16 cellular contexts compared by ENCODE assay signal in genomic region chr9:91720313-91720712, GRCh38.
DNase-seq lines count a peak whose midpoint lies in the region; ATAC-seq and TF ChIP-seq lines count a peak whose summit lies in the region.
"Had no signal": no experiment of that assay in that cellular context is flagged by ENCODE, and none has a peak within 500 bp of the region (broad histone marks: within the 10 kb centered on the region; RNA-seq: fewer than 3 reads in every experiment).

No MANE protein-coding gene starts in this region.

- H3K9me3 ChIP-seq in RWPE2 (ENCODE audit: severe bottlenecking): no peaks in the 10 kb centered on the region

- peaks cover 20% of the 10 kb centered on the region for H3K27me3 Mint-ChIP-seq in stimulated activated memory B cell treated with anti-CD40 and anti-IgM and Interleukin-4, amounts not matched to agents 10 μg/mL and 1 μg/mL and 100 μg/mL, for 72 hours
- peaks cover 45 to 47% of the 10 kb centered on the region in 2 donors for H3K27me3 Mint-ChIP-seq in T-cell

- no peak overlapping the region for H3K27ac ChIP-seq in RWPE2 (ENCODE audit: poor library complexity, severe bottlenecking)

- no peaks in the 10 kb centered on the region for H3K9me3 Mint-ChIP-seq in stimulated activated memory B cell treated with anti-CD40 and anti-IgM and Interleukin-4, amounts not matched to agents 10 μg/mL and 1 μg/mL and 100 μg/mL, for 72 hours
- H3K9me3 Mint-ChIP-seq in T-cell: peaks cover 6% of the 10 kb centered on the region in 3 donors

- no peaks in the 10 kb centered on the region for H3K36me3 Mint-ChIP-seq in stimulated activated memory B cell treated with anti-CD40 and anti-IgM and Interleukin-4, amounts not matched to agents 10 μg/mL and 1 μg/mL and 100 μg/mL, for 72 hours
- H3K36me3 Mint-ChIP-seq in T-cell: no peaks in the 10 kb centered on the region

- H3K4me3 Mint-ChIP-seq in stimulated activated memory B cell treated with anti-CD40 and anti-IgM and Interleukin-4, amounts not matched to agents 10 μg/mL and 1 μg/mL and 100 μg/mL, for 72 hours: no peak overlapping the region
- H3K4me3 Mint-ChIP-seq in T-cell: no peak overlapping the region
- H3K4me3 Mint-ChIP-seq: CD4-positive, alpha-beta T cell had no signal

- TF ChIP-seq CTCF in RWPE2 (IDR thresholded peaks at IDR 0.05; ENCODE audit: poor library complexity, severe bottlenecking): no peak

- ATAC-seq in RWPE2 (ENCODE audit: low read depth): peak; percentile 58; the same call in 2 of the 3 replicates
- ATAC-seq in esophagus mucosa: peak; percentile 92
- ATAC-seq in stimulated activated memory B cell treated with anti-CD40 and anti-IgM and Interleukin-4, amounts not matched to agents 10 μg/mL and 1 μg/mL and 100 μg/mL, for 72 hours: no peak
- no peak for ATAC-seq in T-cell (replicated peaks in 1 of 4)

- peak; percentile 58 for DNase-seq in HPDE6-E6E7 (ENCODE audit: extremely low spot score)
- DNase-seq in RWPE2 (ENCODE audit: low spot score): no peak
- no peak for DNase-seq in SIG-M5 treated with dmso at 0.1 percent for 504 hours (lab: John Stamatoyannopoulos, UW; ENCODE audit: unreplicated experiment)
- DNase-seq in T-cell: no peak
- DNase-seq in NCI-H2029 (lab: John Stamatoyannopoulos, UW): no peak
- DNase-seq: Calu3; CD4-positive, alpha-beta T cell; DMS79; HCEC 1CT; NCI-H1092; NCI-H345; NCI-H526 treated with DMSO at 0.1 percent for 48 hours; Right ventricle myocardium superior had no signal

- no peaks in the 10 kb centered on the region for H3K4me1 ChIP-seq in RWPE2 (ENCODE audit: insufficient read depth, poor library complexity, severe bottlenecking)

- POLR2A ChIA-PET in T-cell (lab: Charles Lee): interaction anchor here in 1 of 2 donors (0.6 kb wide), 1 partner anchor 189 kb away, joined by 7 read pairs; no protein-coding TSS in a partner anchor

- no peaks in the 10 kb centered on the region for H3K27me3 ChIP-seq in RWPE2 (ENCODE audit: insufficient read depth, poor library complexity, severe bottlenecking)

- no peak overlapping the region for H3K4me3 ChIP-seq in RWPE2 (ENCODE audit: severe bottlenecking)
- H3K4me3 ChIP-seq: K562 had no signal

- H3K36me3 ChIP-seq in RWPE2 (ENCODE audit: low read depth): no peaks in the 10 kb centered on the region

- peaks cover 36% of the 10 kb centered on the region for H3K4me1 Mint-ChIP-seq in stimulated activated memory B cell treated with anti-CD40 and anti-IgM and Interleukin-4, amounts not matched to agents 10 μg/mL and 1 μg/mL and 100 μg/mL, for 72 hours
- peaks cover 0 to 6% (median 0%) of the 10 kb centered on the region in 3 donors for H3K4me1 Mint-ChIP-seq in T-cell

- H3K27ac Mint-ChIP-seq in stimulated activated memory B cell treated with anti-CD40 and anti-IgM and Interleukin-4, amounts not matched to agents 10 μg/mL and 1 μg/mL and 100 μg/mL, for 72 hours: peak overlapping the region; percentile 60
- no peak overlapping the region for H3K27ac Mint-ChIP-seq in T-cell
- H3K27ac Mint-ChIP-seq: CD4-positive, alpha-beta T cell had no signal

- CTCF ChIA-PET in T-cell (lab: Charles Lee): no interaction called here

Comparison
In these comparisons a context has a peak if more than half of its experiments do, and no peak if none do; other contexts are left out.
1. ATAC-seq: peak in RWPE2 (single experiment) and esophagus mucosa (single experiment); none in stimulated activated memory B cell treated with anti-CD40 and anti-IgM and Interleukin-4, amounts not matched to agents 10 μg/mL and 1 μg/mL and 100 μg/mL, for 72 hours (single experiment) and T-cell (0 of 4).